Comparison of ENCODE assay signal across 20 cellular contexts in the genomic region with DNA sequence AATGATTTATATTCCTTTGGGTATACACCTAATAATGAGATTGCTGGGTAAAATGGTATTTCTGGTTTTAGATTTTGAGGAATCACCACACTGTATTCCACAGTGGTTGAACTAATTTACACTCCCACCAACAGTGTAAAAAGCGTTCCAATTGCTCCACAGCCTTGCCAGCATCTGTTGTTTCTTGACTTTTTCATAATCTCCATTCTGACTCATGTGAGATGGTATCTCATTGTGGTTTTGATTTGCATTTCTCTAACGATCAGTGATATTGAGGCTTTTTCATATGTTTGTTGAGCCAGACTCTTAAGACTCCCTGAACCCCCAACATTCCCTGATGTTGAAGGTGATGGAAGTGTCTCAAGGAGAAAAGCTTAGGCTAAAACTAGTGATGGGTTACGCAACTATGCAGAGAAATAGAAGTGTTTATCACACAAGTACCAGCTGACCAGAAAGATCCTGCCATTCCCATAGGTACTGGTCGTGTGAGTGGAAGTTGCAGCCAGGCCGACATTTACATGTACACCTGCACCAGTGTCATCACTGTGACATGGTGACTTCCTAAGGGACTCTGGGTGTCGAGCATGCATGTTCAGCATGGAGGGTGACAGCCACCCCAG.
DNase-seq lines count a peak whose midpoint lies in the region; ATAC-seq and TF ChIP-seq lines count a peak whose summit lies in the region.
"Had no signal": no experiment of that assay in that cellular context is flagged by ENCODE, and none has a peak within 500 bp of the region (broad histone marks: within the 10 kb centered on the region; RNA-seq: fewer than 3 reads in every experiment).

No MANE protein-coding gene starts in this region.

- H3K36me3 ChIP-seq in RWPE2 (ENCODE audit: low read depth) = no peaks in the 10 kb centered on the region
- H3K36me3 ChIP-seq in testis (ENCODE audit: low read depth, missing control alignments) = no peaks in the 10 kb centered on the region
- H3K36me3 ChIP-seq: BLaER1, cardiac muscle cell, thyroid gland had no signal

- no peak for TF ChIP-seq POLR2A in testis (IDR thresholded peaks at IDR 0.05)

- H3K4me1 ChIP-seq in RWPE2 (ENCODE audit: insufficient read depth, poor library complexity, severe bottlenecking) = no peaks in the 10 kb centered on the region
- no peaks in the 10 kb centered on the region for H3K4me1 ChIP-seq in testis
- H3K4me1 ChIP-seq: BLaER1, parathyroid adenoma, thyroid gland had no signal

- H3K9me3 ChIP-seq in RWPE2 (ENCODE audit: severe bottlenecking) (no peaks in the 10 kb centered on the region), testis (no peaks in the 10 kb centered on the region)
- H3K9me3 ChIP-seq: BLaER1, thyroid gland had no signal

- TF ChIP-seq CTCF in RWPE2 (IDR thresholded peaks at IDR 0.05; ENCODE audit: poor library complexity, severe bottlenecking) = no peak
- TF ChIP-seq CTCF in retinal pigment epithelial cell (conservative IDR thresholded peaks at IDR 0.05; ENCODE audit: low read depth, low read length) = no peak
- TF ChIP-seq CTCF in testis (IDR thresholded peaks at IDR 0.05) = no peak

- 84 to 93% methylated on average over 6 of the region's 6 CpGs for WGBS in testis, 2 donors

- no peak overlapping the region for H3K27ac ChIP-seq in RWPE2 (ENCODE audit: poor library complexity, severe bottlenecking)
- H3K27ac ChIP-seq in testis = no peak overlapping the region
- H3K27ac ChIP-seq: BLaER1, cardiac muscle cell, KMS-11, parathyroid adenoma, thyroid gland had no signal

- H3K4me3 ChIP-seq in RWPE2 (ENCODE audit: severe bottlenecking) (no peak overlapping the region), retinal pigment epithelial cell (ENCODE audit: low read length) (no peak overlapping the region), testis (no peak overlapping the region)
- H3K4me3 ChIP-seq: BLaER1, cardiac muscle cell, thyroid gland had no signal

- DNase-seq in HS-5 (ENCODE audit: low read depth) (peak; percentile 16), RWPE2 (ENCODE audit: low spot score) (no peak), dedifferentiated amniotic fluid mesenchymal stem cell (ENCODE audit: extremely low spot score) (peak; percentile 15), retinal pigment epithelial cell (ENCODE audit: low read depth) (peak; percentile 6), testis (no peak)
- no peak for DNase-seq in stimulated activated CD8-positive, alpha-beta memory T cell treated with anti-CD3 and anti-CD28 coated beads, Interleukin-4, amount 100 ng/mL, for 48 hours
- DNase-seq: activated CD8-positive, alpha-beta memory T cell treated with anti-CD3 and anti-CD28 coated beads, Interleukin-2, amount 50 U/mL, for 48 hours; activated naive CD4-positive, alpha-beta T cell treated with Interleukin-2 at 50 U/mL for 16 hours; DMS153; left ventricle myocardium superior; NCI-H1417 treated with DMSO at 0.1 percent for 48 hours; SHP77 treated with DMSO at 0.1 percent for 48 hours; small intestine; thyroid gland had no signal

- H3K27me3 ChIP-seq in RWPE2 (ENCODE audit: insufficient read depth, poor library complexity, severe bottlenecking) = no peaks in the 10 kb centered on the region
- no peaks in the 10 kb centered on the region for H3K27me3 ChIP-seq in testis
- H3K27me3 ChIP-seq: BLaER1, cardiac muscle cell, thyroid gland had no signal

- ATAC-seq in RWPE2 (ENCODE audit: low read depth) = peak; percentile 42; the same call in 1 of the 3 replicates
- ATAC-seq in HG03378 (IDR thresholded peaks at IDR 0.05; ENCODE audit: unreplicated experiment) = no peak
- ATAC-seq: left ventricle myocardium superior; stimulated activated effector memory CD8-positive, alpha-beta T cell treated with anti-CD3 and anti-CD28 coated beads, Interleukin-12 subunit alpha, Interleukin-12 subunit beta, amount 100 ng/mL, for 72 hours had no signal

- intact Hi-C loops in testis (cut with DNase I; ENCODE audit: low total_unique reads) = no loop called here

Comparison
In these comparisons a context has a peak if more than half of its experiments do, and no peak if none do; other contexts are left out.
1. DNase-seq: peak in HS-5 (single experiment), dedifferentiated amniotic fluid mesenchymal stem cell (single experiment) and retinal pigment epithelial cell (single experiment); none in RWPE2 (single experiment), testis (single experiment) and stimulated activated CD8-positive, alpha-beta memory T cell treated with anti-CD3 and anti-CD28 coated beads, Interleukin-4, amount 100 ng/mL, for 48 hours (single experiment).